16 cellular contexts compared by ENCODE assay signal in genomic region chr13:26629260-26629659, GRCh38.
DNase-seq lines count a peak whose midpoint lies in the region; ATAC-seq and TF ChIP-seq lines count a peak whose summit lies in the region.
"Had no signal": no experiment of that assay in that cellular context is flagged by ENCODE, and none has a peak within 500 bp of the region (broad histone marks: within the 10 kb centered on the region; RNA-seq: fewer than 3 reads in every experiment).

No MANE protein-coding gene starts in this region.

- peaks cover 0 to 3% (median 0%) of the 10 kb centered on the region in 3 donors for H3K36me3 Mint-ChIP-seq in CD8-positive, alpha-beta memory T cell
- H3K36me3 Mint-ChIP-seq: activated CD4-positive, alpha-beta memory T cell treated with anti-CD3 and anti-CD28 coated beads for 36 hours; activated naive CD4-positive, alpha-beta T cell treated with anti-CD3 and anti-CD28 coated beads, Interleukin-2, amount 50 U/mL, for 24 hours had no signal

- H2AFZ ChIP-seq in OCI-LY7 (ENCODE audit: low read length) (no peak overlapping the region), hepatocyte (no peak overlapping the region)

- H3K27me3 ChIP-seq in hepatocyte: no peaks in the 10 kb centered on the region
- no peaks in the 10 kb centered on the region for H3K27me3 ChIP-seq in thyroid gland
- no peaks in the 10 kb centered on the region for H3K27me3 ChIP-seq in CD8-positive, alpha-beta memory T cell (ENCODE audit: insufficient read depth, low read length, poor library complexity, severe bottlenecking)
- H3K27me3 ChIP-seq: BLaER1, gastrocnemius medialis had no signal

- POLR2A ChIA-PET in OCI-LY7 (lab: Charles Lee): no interaction called here
- POLR2A ChIA-PET in CD8-positive, alpha-beta memory T cell (lab: Charles Lee): no interaction called here

- peaks cover 3 to 9% (median 4%) of the 10 kb centered on the region in 5 donors for H3K9me3 Mint-ChIP-seq in CD8-positive, alpha-beta memory T cell
- H3K9me3 Mint-ChIP-seq: activated naive CD4-positive, alpha-beta T cell treated with anti-CD3 and anti-CD28 coated beads, Interleukin-2, amount 50 U/mL, for 24 hours had no signal

- peaks cover 0 to 4% of the 10 kb centered on the region in 2 donors for H3K27me3 Mint-ChIP-seq in CD8-positive, alpha-beta memory T cell
- H3K27me3 Mint-ChIP-seq: activated naive CD4-positive, alpha-beta T cell treated with anti-CD3 and anti-CD28 coated beads, Interleukin-2, amount 50 U/mL, for 24 hours had no signal

- ATAC-seq in GM21825 (IDR thresholded peaks at IDR 0.05; ENCODE audit: unreplicated experiment): no peak
- ATAC-seq: gastrocnemius medialis had no signal

- peak; percentile 7 for DNase-seq in activated CD4-positive, alpha-beta T cell treated with anti-CD3 and anti-CD28 coated beads for 48 hours
- DNase-seq in activated CD4-positive, alpha-beta T cell treated with anti-CD3 and anti-CD28 coated beads, Interleukin-2, amount 50 U/mL, for 1 hour: no peak
- DNase-seq in OCI-LY7 (ENCODE audit: low spot score): peak; percentile 1
- DNase-seq in hepatocyte (ENCODE audit: low spot score): no peak
- peak; percentile 26 to 30 for DNase-seq in thyroid gland
- DNase-seq in CD8-positive, alpha-beta memory T cell: no peak
- DNase-seq in activated T-cell treated with anti-CD3 and anti-CD28 coated beads for 4 hours: no peak
- DNase-seq: activated CD4-positive, alpha-beta memory T cell treated with anti-CD3 and anti-CD28 coated beads for 36 hours; gastrocnemius medialis; lower lobe of right lung; NCI-H1436 treated with DMSO at 0.1 percent for 48 hours; stimulated activated CD4-positive, alpha-beta T cell treated with anti-CD3 and anti-CD28 coated beads, Interleukin-12 subunit alpha, Interleukin-12 subunit beta, amount 100 ng/mL, for 4 hours had no signal

- CTCF ChIA-PET in OCI-LY7 (lab: Charles Lee; ENCODE audit: unreplicated experiment): no interaction called here
- CTCF ChIA-PET in CD8-positive, alpha-beta memory T cell (lab: Charles Lee): interaction anchor here (1.1 kb wide), 2 partner anchors 8 to 444 kb away, joined by 3 read pairs; no protein-coding TSS in a partner anchor

- WGBS in hepatocyte (ENCODE audit: low lambda C conversion rate, missing lambda C conversion rate): 86% methylated on average over 5 of the region's 5 CpGs
- WGBS in thyroid gland, 2 donors: 90 to 91% methylated on average over 5 of the region's 5 CpGs

- H4K20me1 ChIP-seq in OCI-LY7 (ENCODE audit: insufficient read depth, low read length) (no peaks in the 10 kb centered on the region), hepatocyte (ENCODE audit: insufficient read depth, poor library complexity, severe bottlenecking) (no peaks in the 10 kb centered on the region)
- H4K20me1 ChIP-seq: BLaER1 had no signal

- H3K79me2 ChIP-seq in OCI-LY7 (ENCODE audit: insufficient read depth, low read depth, low read length): no peaks in the 10 kb centered on the region
- H3K79me2 ChIP-seq in hepatocyte: peaks cover 3% of the 10 kb centered on the region

- H3K27ac Mint-ChIP-seq in CD8-positive, alpha-beta memory T cell: no peak overlapping the region
- H3K27ac Mint-ChIP-seq: activated CD4-positive, alpha-beta memory T cell treated with anti-CD3 and anti-CD28 coated beads for 36 hours; activated naive CD4-positive, alpha-beta T cell treated with anti-CD3 and anti-CD28 coated beads, Interleukin-2, amount 50 U/mL, for 24 hours; T-helper 1 cell treated with Interleukin-12 subunit alpha and Interleukin-12 subunit beta and Interleukin-4 antibody, amounts not matched to agents 30 μg/mL and 1 μg/mL, for 36 hours had no signal

- no peak for TF ChIP-seq POLR2A in thyroid gland (IDR thresholded peaks at IDR 0.05)

- H3K4me1 ChIP-seq in OCI-LY7 (ENCODE audit: insufficient read depth, low read length, poor library complexity, severe bottlenecking): no peaks in the 10 kb centered on the region
- no peaks in the 10 kb centered on the region for H3K4me1 ChIP-seq in hepatocyte (ENCODE audit: insufficient read depth)
- peaks cover 0 to 9% of the 10 kb centered on the region in 2 donors for H3K4me1 ChIP-seq in thyroid gland
- no peaks in the 10 kb centered on the region for H3K4me1 ChIP-seq in CD8-positive, alpha-beta memory T cell (ENCODE audit: insufficient read depth, low read length)
- H3K4me1 ChIP-seq: gastrocnemius medialis, lower lobe of right lung had no signal

- H3K9me2 ChIP-seq in OCI-LY7 (ENCODE audit: insufficient read depth, low read length) (no peaks in the 10 kb centered on the region), hepatocyte (replicated peaks; ENCODE audit: insufficient read depth) (no peaks in the 10 kb centered on the region)

- H3K4me1 Mint-ChIP-seq in CD8-positive, alpha-beta memory T cell: no peaks in the 10 kb centered on the region
- H3K4me1 Mint-ChIP-seq: activated naive CD4-positive, alpha-beta T cell treated with anti-CD3 and anti-CD28 coated beads, Interleukin-2, amount 50 U/mL, for 24 hours had no signal

- no peak overlapping the region for H3K27ac ChIP-seq in OCI-LY7 (ENCODE audit: low read depth, low read length, poor library complexity, severe bottlenecking)
- no peak overlapping the region for H3K27ac ChIP-seq in hepatocyte
- no peak overlapping the region for H3K27ac ChIP-seq in thyroid gland
- H3K27ac ChIP-seq in CD8-positive, alpha-beta memory T cell (ENCODE audit: low read depth, low read length): no peak overlapping the region
- H3K27ac ChIP-seq: BLaER1, gastrocnemius medialis, lower lobe of right lung had no signal

- peaks cover 4% of the 10 kb centered on the region; the same call in 1 of the 2 replicates for H3K9me3 ChIP-seq in OCI-LY7 (ENCODE audit: low read length)
- no peaks in the 10 kb centered on the region for H3K9me3 ChIP-seq in hepatocyte (ENCODE audit: low read depth)
- H3K9me3 ChIP-seq in thyroid gland: no peaks in the 10 kb centered on the region
- H3K9me3 ChIP-seq in CD8-positive, alpha-beta memory T cell (ENCODE audit: low read length): no peaks in the 10 kb centered on the region
- H3K9me3 ChIP-seq: gastrocnemius medialis had no signal

- H3K4me3 ChIP-seq in OCI-LY7 (ENCODE audit: low read depth, low read length, poor library complexity, severe bottlenecking) (no peak overlapping the region), hepatocyte (no peak overlapping the region), thyroid gland (replicated peaks in 1 of 3) (no peak overlapping the region)
- no peak overlapping the region for H3K4me3 ChIP-seq in CD8-positive, alpha-beta memory T cell (ENCODE audit: low read length)
- H3K4me3 ChIP-seq: BLaER1, gastrocnemius medialis, lower lobe of right lung had no signal

- intact Hi-C loops in OCI-LY7 (cut with micrococcal nuclease; ENCODE audit: unreplicated experiment): no loop called here
- intact Hi-C loops in thyroid gland (cut with DNase I): no loop called here

- no peak overlapping the region for H3K4me3 Mint-ChIP-seq in CD8-positive, alpha-beta memory T cell
- H3K4me3 Mint-ChIP-seq: activated CD4-positive, alpha-beta memory T cell treated with anti-CD3 and anti-CD28 coated beads for 36 hours; activated naive CD4-positive, alpha-beta T cell treated with anti-CD3 and anti-CD28 coated beads, Interleukin-2, amount 50 U/mL, for 24 hours; T-helper 1 cell treated with Interleukin-12 subunit alpha and Interleukin-12 subunit beta and Interleukin-4 antibody, amounts not matched to agents 30 μg/mL and 1 μg/mL, for 36 hours had no signal

- H3K36me3 ChIP-seq in OCI-LY7 (ENCODE audit: insufficient read depth, low read length): no peaks in the 10 kb centered on the region
- no peaks in the 10 kb centered on the region for H3K36me3 ChIP-seq in hepatocyte (replicated peaks; ENCODE audit: insufficient read depth, low read depth)
- H3K36me3 ChIP-seq in thyroid gland: no peaks in the 10 kb centered on the region
- no peaks in the 10 kb centered on the region for H3K36me3 ChIP-seq in CD8-positive, alpha-beta memory T cell (ENCODE audit: insufficient read depth, low read length)
- H3K36me3 ChIP-seq: lower lobe of right lung had no signal

- peak; percentile 41 for TF ChIP-seq CTCF in OCI-LY7 (conservative IDR thresholded peaks at IDR 0.05; ENCODE audit: low read length)
- peak; percentile 3 for TF ChIP-seq CTCF in hepatocyte (IDR thresholded peaks at IDR 0.05; ENCODE audit: poor library complexity)
- no peak for TF ChIP-seq CTCF in thyroid gland (IDR thresholded peaks at IDR 0.05)

- no TSS peak for BruUV-seq in OCI-LY7 (replicated peaks; lab: Mats Ljungman, UMichigan)

- H3K4me2 ChIP-seq in OCI-LY7 (ENCODE audit: low read length) (no peak overlapping the region), hepatocyte (no peak overlapping the region)
- H3K4me2 ChIP-seq: BLaER1 had no signal

Comparison
In these comparisons a context has a peak if more than half of its experiments do, and no peak if none do; other contexts are left out.
1. DNase-seq: peak in activated CD4-positive, alpha-beta T cell treated with anti-CD3 and anti-CD28 coated beads for 48 hours (single experiment), OCI-LY7 (single experiment) and thyroid gland (2 of 2); none in activated CD4-positive, alpha-beta T cell treated with anti-CD3 and anti-CD28 coated beads, Interleukin-2, amount 50 U/mL, for 1 hour (single experiment), hepatocyte (single experiment), CD8-positive, alpha-beta memory T cell (0 of 5) and activated T-cell treated with anti-CD3 and anti-CD28 coated beads for 4 hours (single experiment).
2. CTCF ChIP-seq: peak in OCI-LY7 (single experiment) and hepatocyte (single experiment); none in thyroid gland (0 of 6).